Comparison of ENCODE assay signal across 16 cellular contexts in the genomic region with DNA sequence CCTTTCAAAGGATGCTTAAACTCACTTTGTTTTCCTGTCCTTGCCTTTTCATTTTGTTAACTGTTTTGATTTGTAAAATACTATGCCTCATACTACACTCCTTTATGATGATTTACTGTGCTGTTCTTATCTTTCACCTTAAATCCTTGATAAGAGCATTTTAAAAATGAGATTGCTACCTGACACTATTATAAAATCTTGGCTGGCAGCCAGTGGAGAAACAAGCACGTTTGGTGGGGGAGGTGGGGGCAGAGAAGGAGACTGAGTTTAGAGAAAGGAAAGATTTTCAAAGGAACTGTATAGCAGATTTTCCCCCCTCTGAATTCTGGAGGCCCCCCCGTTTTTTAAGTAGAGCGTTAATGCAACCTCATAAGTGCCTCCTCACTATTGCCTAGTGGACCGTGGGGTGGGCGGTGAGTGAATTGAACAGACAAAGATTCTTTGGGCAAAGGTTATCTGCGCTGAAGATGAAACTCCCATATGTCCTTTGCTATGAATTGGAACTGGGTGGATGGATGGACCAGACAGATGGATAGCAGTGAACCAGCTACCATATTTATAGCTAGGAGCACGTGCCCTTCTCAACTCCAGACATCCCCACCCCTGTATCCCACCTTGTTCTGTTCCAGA.
DNase-seq lines count a peak whose midpoint lies in the region; ATAC-seq and TF ChIP-seq lines count a peak whose summit lies in the region.
"Had no signal": no experiment of that assay in that cellular context is flagged by ENCODE, and none has a peak within 500 bp of the region (broad histone marks: within the 10 kb centered on the region; RNA-seq: fewer than 3 reads in every experiment).

No MANE protein-coding gene starts in this region.

- H3K27ac Mint-ChIP-seq in activated T-helper 17 cell treated with anti-CD3 and anti-CD28 coated beads, Interleukin-2, amount 50 U/mL, for 72 hours = peak overlapping the region; percentile 65
- peak overlapping the region; percentile 71 for H3K27ac Mint-ChIP-seq in type B pancreatic cell
- H3K27ac Mint-ChIP-seq: activated naive CD8-positive, alpha-beta T cell; immature natural killer cell had no signal

- DNase-seq in cardiac muscle cell (ENCODE audit: low read depth in 1 of 2, low spot score in 1 of 2) (no peak), left cardiac atrium (no peak), NCI-H2171 treated with DMSO at 0.1 percent for 48 hours (lab: John Stamatoyannopoulos, UW) (peak; percentile 93), type B pancreatic cell (ENCODE audit: extremely low spot score, unreplicated experiment) (no peak), A673 (ENCODE audit: low spot score) (no peak), NCI-H526 treated with DMSO at 0.1 percent for 48 hours (lab: John Stamatoyannopoulos, UW) (no peak), HuH-7.5 (ENCODE audit: low spot score) (no peak)
- DNase-seq: activated CD8-positive, alpha-beta memory T cell treated with anti-CD3 and anti-CD28 coated beads, Interleukin-2, amount 50 U/mL, for 4 hours; central memory CD4-positive, alpha-beta T cell; H9; immature natural killer cell; testis had no signal

- H3K4me1 ChIP-seq in cardiac muscle cell (ENCODE audit: low read depth) = peaks cover 41% of the 10 kb centered on the region
- H3K4me1 ChIP-seq in A673 (ENCODE audit: insufficient read depth, low read length, poor library complexity, severe bottlenecking) = peaks cover 82% of the 10 kb centered on the region

- CTCF ChIA-PET in A673 (lab: Charles Lee) = no interaction called here

- no peak overlapping the region for H3K4me3 ChIP-seq in cardiac muscle cell
- H3K4me3 ChIP-seq in A673 (ENCODE audit: low read depth, low read length, poor library complexity, severe bottlenecking) = no peak overlapping the region
- H3K4me3 ChIP-seq: gastroesophageal sphincter, SK-N-MC, testis had no signal

- intact Hi-C loops in left cardiac atrium (cut with DNase I) = no loop called here
- intact Hi-C loops in A673 (cut with micrococcal nuclease; ENCODE audit: unreplicated experiment) = loop anchor here (10.0 kb wide), 1 partner anchor 120 kb away; no protein-coding TSS in a partner anchor

- peaks cover 40% of the 10 kb centered on the region for H3K4me1 Mint-ChIP-seq in activated T-helper 17 cell treated with anti-CD3 and anti-CD28 coated beads, Interleukin-2, amount 50 U/mL, for 72 hours
- peaks cover 83% of the 10 kb centered on the region for H3K4me1 Mint-ChIP-seq in type B pancreatic cell (ENCODE audit: unreplicated experiment)

- TF ChIP-seq CTCF in cardiac muscle cell (IDR thresholded peaks at IDR 0.05; ENCODE audit: low read depth, low read length) = no peak
- no peak for TF ChIP-seq CTCF in type B pancreatic cell (conservative IDR thresholded peaks at IDR 0.05)
- no peak for TF ChIP-seq CTCF in A673 (conservative IDR thresholded peaks at IDR 0.05; ENCODE audit: low read depth, low read length)

- H3K36me3 ChIP-seq in cardiac muscle cell (no peaks in the 10 kb centered on the region), A673 (ENCODE audit: insufficient read depth, low read length, poor library complexity, severe bottlenecking) (no peaks in the 10 kb centered on the region)
- H3K36me3 ChIP-seq: gastroesophageal sphincter had no signal

- H3K27me3 Mint-ChIP-seq in activated T-helper 17 cell treated with anti-CD3 and anti-CD28 coated beads, Interleukin-2, amount 50 U/mL, for 72 hours = no peaks in the 10 kb centered on the region
- H3K27me3 Mint-ChIP-seq in type B pancreatic cell = no peaks in the 10 kb centered on the region
- H3K27me3 Mint-ChIP-seq: activated naive CD8-positive, alpha-beta T cell had no signal

- no peaks in the 10 kb centered on the region for H3K9me3 ChIP-seq in cardiac muscle cell (ENCODE audit: low read depth)
- no peaks in the 10 kb centered on the region for H3K9me3 ChIP-seq in A673 (ENCODE audit: low read depth, low read length, poor library complexity, severe bottlenecking)
- H3K9me3 ChIP-seq: gastroesophageal sphincter, testis had no signal

- no TSS peak for BruUV-seq in A673 (replicated peaks; lab: Mats Ljungman, UMichigan)

- H3K9me3 Mint-ChIP-seq in activated T-helper 17 cell treated with anti-CD3 and anti-CD28 coated beads, Interleukin-2, amount 50 U/mL, for 72 hours = no peaks in the 10 kb centered on the region
- no peaks in the 10 kb centered on the region for H3K9me3 Mint-ChIP-seq in type B pancreatic cell
- H3K9me3 Mint-ChIP-seq: H9, immature natural killer cell had no signal

- H3K4me3 Mint-ChIP-seq in activated T-helper 17 cell treated with anti-CD3 and anti-CD28 coated beads, Interleukin-2, amount 50 U/mL, for 72 hours = no peak overlapping the region
- H3K4me3 Mint-ChIP-seq in type B pancreatic cell = peak overlapping the region; percentile 39
- H3K4me3 Mint-ChIP-seq: activated naive CD8-positive, alpha-beta T cell; H9; immature natural killer cell had no signal

- H3K27ac ChIP-seq in cardiac muscle cell = peak overlapping the region; percentile 3
- H3K27ac ChIP-seq in A673 (ENCODE audit: low read depth, low read length, poor library complexity, severe bottlenecking) = no peak overlapping the region
- H3K27ac ChIP-seq: gastroesophageal sphincter, SK-N-MC, testis had no signal

- POLR2A ChIA-PET in A673 (lab: Charles Lee; ENCODE audit: low non-redundant PET) = no interaction called here

- H3K27me3 ChIP-seq in cardiac muscle cell (no peaks in the 10 kb centered on the region), A673 (replicated peaks; ENCODE audit: insufficient read depth, low read depth, low read length, poor library complexity) (no peaks in the 10 kb centered on the region)
- H3K27me3 ChIP-seq: gastroesophageal sphincter, testis had no signal

- ATAC-seq in left cardiac atrium = no peak
- ATAC-seq in activated T-helper 17 cell treated with anti-CD3 and anti-CD28 coated beads, Interleukin-2, amount 50 U/mL, for 72 hours (replicated peaks) = no peak
- ATAC-seq: gastroesophageal sphincter had no signal

- no peaks in the 10 kb centered on the region for H3K36me3 Mint-ChIP-seq in activated T-helper 17 cell treated with anti-CD3 and anti-CD28 coated beads, Interleukin-2, amount 50 U/mL, for 72 hours (ENCODE audit: low read depth)
- H3K36me3 Mint-ChIP-seq in type B pancreatic cell = no peaks in the 10 kb centered on the region
- H3K36me3 Mint-ChIP-seq: activated naive CD8-positive, alpha-beta T cell had no signal
